Comparison of ENCODE assay signal across 8 cellular contexts in the genomic region with DNA sequence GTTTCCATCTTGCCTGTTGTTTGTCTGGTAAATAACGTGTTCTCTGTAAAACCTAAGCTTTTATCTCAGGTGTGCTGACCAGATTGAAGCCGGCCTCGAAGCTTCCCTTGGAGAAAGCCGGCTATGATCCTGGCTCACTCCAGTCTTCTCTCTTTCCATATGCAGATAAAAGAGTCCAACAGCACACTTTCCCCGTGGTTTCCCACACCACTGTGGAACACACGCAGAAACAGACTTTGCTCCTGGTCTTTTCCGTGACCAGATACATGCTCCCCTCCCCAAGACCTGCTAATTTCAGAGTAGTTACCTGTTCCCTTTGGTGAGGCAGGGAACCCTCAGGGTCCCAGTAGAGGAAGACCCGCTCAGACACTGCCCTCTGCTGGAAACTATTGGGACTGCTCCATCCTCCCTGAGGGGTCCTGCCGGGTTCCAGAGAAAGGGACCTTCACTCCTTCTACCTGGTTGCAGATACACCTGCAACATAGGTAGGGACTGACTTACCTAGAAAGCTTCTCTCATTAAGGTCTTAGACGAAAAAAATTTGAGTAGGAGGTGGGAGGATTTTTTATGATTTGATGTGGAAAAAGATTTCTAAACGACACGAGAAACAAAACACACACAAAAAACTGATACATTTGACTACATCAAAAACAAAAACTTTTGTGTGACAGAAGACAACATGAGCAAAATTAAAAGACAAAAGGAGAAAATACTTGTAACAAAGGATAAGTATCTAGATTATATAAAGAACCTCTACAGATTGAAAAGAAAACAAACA.
DNase-seq lines count a peak whose midpoint lies in the region; ATAC-seq, FAIRE-seq and TF ChIP-seq lines count a peak whose summit lies in the region.

No MANE protein-coding gene starts in this region.

- CTCF ChIA-PET in GM12878 (lab: Yijun Ruan, JAX), result interaction anchor here (0.6 to 7.8 kb wide), 18 partner anchors 8 to 953 kb away, joined by 3 to 90 read pairs (median 4); no protein-coding TSS in a partner anchor

- ATAC-seq in GM12878 (peak; percentile 85), GM18870 (IDR thresholded peaks at IDR 0.05; ENCODE audit: unreplicated experiment) (no peak)

- TF ChIP-seq POLR2A in GM12878 (IDR thresholded peaks at IDR 0.05; ENCODE audit: low read depth, low read length), result no peak

- H3K4me1 ChIP-seq in GM12878 (ENCODE audit: control insufficient read depth, insufficient read depth, low read length), result no peaks in the 10 kb centered on the region
- H3K4me1 ChIP-seq in kidney (ENCODE audit: control insufficient read depth in 1 of 2, insufficient read depth in 1 of 2, low read depth in 1 of 2, low read length in 2 of 2), result no peaks in the 10 kb centered on the region

- POLR2A ChIA-PET in GM12878 (lab: Charles Lee), result no interaction called here

- RAD21 ChIA-PET in GM12878 (lab: Charles Lee; ENCODE audit: unreplicated experiment), result interaction anchor here (1.2 to 1.3 kb wide), 3 partner anchors 110 to 655 kb away, joined by 3 to 9 read pairs (median 3); no protein-coding TSS in a partner anchor

- TF ChIP-seq CTCF in GM12878 (IDR thresholded peaks at IDR 0.05 in 2 of 3, conservative IDR thresholded peaks at IDR 0.05 in 1 of 3; ENCODE audit: control insufficient read depth in 2 of 3, extremely low read depth in 1 of 3, insufficient read depth in 1 of 3, low read depth in 3 of 3, low read length in 3 of 3) (peak; percentile 72 to 87 (median 82)), kidney (IDR thresholded peaks at IDR 0.05; ENCODE audit: borderline replicate concordance, extremely low read depth, insufficient read depth) (peak; percentile 57)

- SMC1A ChIA-PET in GM12878 (lab: Charles Lee; ENCODE audit: uncharacterized antibody, unreplicated experiment), result interaction anchor here (0.9 to 1.9 kb wide), 8 partner anchors 15 to 907 kb away, joined by 3 to 11 read pairs (median 4); no protein-coding TSS in a partner anchor

- no peaks in the 10 kb centered on the region for H4K20me1 ChIP-seq in GM12878 (ENCODE audit: control insufficient read depth, insufficient read depth)

- H3K9me3 ChIP-seq in GM12878 (replicated peaks; ENCODE audit: control insufficient read depth, insufficient read depth, low read length) (no peaks in the 10 kb centered on the region), kidney (ENCODE audit: control insufficient read depth in 1 of 2, low read length in 2 of 2) (no peaks in the 10 kb centered on the region)

- FAIRE-seq in GM12878 (lab: Jason Lieb, UNC) (peak; percentile 70), kidney (lab: Jason Lieb, UNC) (no peak)

- no peak overlapping the region for H2AFZ ChIP-seq in GM12878 (ENCODE audit: control insufficient read depth, low read depth, low read length)

- in situ Hi-C loops in GM12878 (cut with MboI), result loop anchor here (10.0 kb wide), 1 partner anchor 656 kb away; a partner anchor contains a TSS

- WGBS in GM12878 (ENCODE audit: insufficient coverage, insufficient replicate concordance, low lambda C conversion rate, missing lambda C conversion rate), result 33% methylated on average over 12 of the region's 12 CpGs

- BruUV-seq in GM12878 (replicated peaks; lab: Mats Ljungman, UMichigan), result no TSS peak

- intact Hi-C loops in GM12878 (cut with micrococcal nuclease; ENCODE audit: unreplicated experiment), result loop anchor here (2.0 to 5.0 kb wide), 4 partner anchors 110 to 912 kb away; a partner anchor contains a TSS
- intact Hi-C loops in kidney (cut with DNase I), result no loop called here

- no peak for TF ChIP-seq EP300 in GM12878 (IDR thresholded peaks at IDR 0.05; ENCODE audit: borderline replicate concordance in 1 of 2, control insufficient read depth in 1 of 2, low read depth in 2 of 2, low read length in 2 of 2)

- H3K79me2 ChIP-seq in GM12878 (ENCODE audit: control insufficient read depth, insufficient read depth, low read length), result no peaks in the 10 kb centered on the region

- TF ChIP-seq RAD21 in GM12878 (IDR thresholded peaks at IDR 0.05; ENCODE audit: insufficient read depth, low read depth, low read length), result peak; percentile 84

- no peaks in the 10 kb centered on the region for H3K36me3 ChIP-seq in GM12878 (ENCODE audit: control insufficient read depth in 2 of 2, insufficient read depth in 2 of 2, low read length in 1 of 2)
- H3K36me3 ChIP-seq in kidney (ENCODE audit: control insufficient read depth in 1 of 2, insufficient read depth in 2 of 2, low read length in 2 of 2), result no peaks in the 10 kb centered on the region

- H3K4me2 ChIP-seq in GM12878 (ENCODE audit: control insufficient read depth, insufficient read depth), result no peak overlapping the region

- H3K27ac ChIP-seq in GM12878 (ENCODE audit: control insufficient read depth, insufficient read depth), result no peak overlapping the region
- no peak overlapping the region for H3K27ac ChIP-seq in kidney (ENCODE audit: low read depth in 2 of 2, low read length in 2 of 2)

- H3K27me3 ChIP-seq in GM12878 (replicated peaks in 1 of 2; ENCODE audit: control insufficient read depth in 2 of 2, insufficient read depth in 2 of 2, low read length in 1 of 2), result no peaks in the 10 kb centered on the region; a peak in 1 of 4 replicates

- H3K9ac ChIP-seq in GM12878 (ENCODE audit: control insufficient read depth, insufficient read depth, low read length), result no peak overlapping the region
- H3K9ac ChIP-seq in kidney (ENCODE audit: low read length in 2 of 2), result no peak overlapping the region

- DNase-seq in DMS 273 (lab: John Stamatoyannopoulos, UW; ENCODE audit: unreplicated experiment), result peak; percentile 81
- no peak for DNase-seq in DMS 273 treated with DMSO at 0.1 percent for 48 hours (lab: John Stamatoyannopoulos, UW)
- peak; percentile 63 for DNase-seq in HuH-7 (ENCODE audit: low spot score)
- peak; percentile 73 for DNase-seq in T-helper 9 cell
- no peak for DNase-seq in GM12878 (ENCODE audit: low read depth, low spot score)
- DNase-seq in kidney, result no peak
- peak; percentile 22 to 63 (median 50) for DNase-seq in stimulated activated CD4-positive, alpha-beta T cell treated with anti-CD3 and anti-CD28 coated beads, TNF-alpha, amount 100 ng/mL, for 48 hours (ENCODE audit: low read depth in 3 of 3)

- H3K4me3 ChIP-seq in GM12878, result no peak overlapping the region
- no peak overlapping the region for H3K4me3 ChIP-seq in kidney (ENCODE audit: low read length in 2 of 2)

TF ChIP-seq in GM12878, 131 proteins besides CTCF, POLR2A, EP300 and RAD21:
- peak; percentile 73 for TF ChIP-seq SMC3 (IDR thresholded peaks at IDR 0.05; ENCODE audit: borderline replicate concordance, low read length)
- TF ChIP-seq FOXM1 (IDR thresholded peaks at IDR 0.05; ENCODE audit: low read depth, low read length), result no peak

Comparison
In these comparisons a context has a peak if more than half of its experiments do, and no peak if none do; other contexts are left out.
1. DNase-seq: peak in DMS 273 (single experiment), HuH-7 (single experiment), T-helper 9 cell (single experiment) and stimulated activated CD4-positive, alpha-beta T cell treated with anti-CD3 and anti-CD28 coated beads, TNF-alpha, amount 100 ng/mL, for 48 hours (3 of 3); none in DMS 273 treated with DMSO at 0.1 percent for 48 hours (single experiment), GM12878 (single experiment) and kidney (single experiment).